ENCODE assay signal across 13 cellular contexts in genomic region chr1:170537798-170538503, GRCh38. TPM values are rescaled to one million over a fixed set of nuclear protein-coding genes. Genes with fewer than 3 reads are reported as not detected.
DNase-seq lines count a peak whose midpoint lies in the region; ATAC-seq and TF ChIP-seq lines count a peak whose summit lies in the region.
"Had no signal": no experiment of that assay in that cellular context is flagged by ENCODE, and none has a peak within 500 bp of the region (broad histone marks: within the 10 kb centered on the region; RNA-seq: fewer than 3 reads in every experiment).

No MANE protein-coding gene starts in this region.

- H3K79me2 ChIP-seq in hepatocyte: peaks cover 53% of the 10 kb centered on the region

- H3K4me1 Mint-ChIP-seq in activated T-cell treated with anti-CD3 and anti-CD28 coated beads, Interleukin-2, amount 50 U/mL, for 72 hours (ENCODE audit: low read depth): peaks cover 11% of the 10 kb centered on the region
- peaks cover 17% of the 10 kb centered on the region for H3K4me1 Mint-ChIP-seq in activated T-cell treated with anti-CD3 and anti-CD28 coated beads, Interleukin-2, amount 50 U/mL, for 4 hours (ENCODE audit: low read depth)

- H3K9me3 ChIP-seq in hepatocyte (ENCODE audit: low read depth): no peaks in the 10 kb centered on the region
- H3K9me3 ChIP-seq: lower lobe of right lung had no signal

- H3K27ac ChIP-seq in hepatocyte: peak overlapping the region; percentile 59
- H3K27ac ChIP-seq in RWPE1: no peak overlapping the region
- H3K27ac ChIP-seq: dorsolateral prefrontal cortex, lower lobe of right lung had no signal

- H4K20me1 ChIP-seq in hepatocyte (ENCODE audit: insufficient read depth, poor library complexity, severe bottlenecking): no peaks in the 10 kb centered on the region

- no peaks in the 10 kb centered on the region for H3K27me3 Mint-ChIP-seq in activated T-cell treated with anti-CD3 and anti-CD28 coated beads, Interleukin-2, amount 50 U/mL, for 72 hours (ENCODE audit: low read depth)
- no peaks in the 10 kb centered on the region for H3K27me3 Mint-ChIP-seq in activated T-cell treated with anti-CD3 and anti-CD28 coated beads, Interleukin-2, amount 50 U/mL, for 4 hours (ENCODE audit: low read depth)
- H3K27me3 Mint-ChIP-seq: activated naive CD8-positive, alpha-beta T cell had no signal

- in situ Hi-C loops in astrocyte of the spinal cord (cut with HindIII; ENCODE audit: low sequenced_read_pairs): no loop called here

- no peak for DNase-seq in activated T-cell treated with anti-CD3 and anti-CD28 coated beads, Interleukin-2, amount 50 U/mL, for 72 hours
- no peak for DNase-seq in activated T-cell treated with anti-CD3 and anti-CD28 coated beads, Interleukin-2, amount 50 U/mL, for 4 hours
- DNase-seq in astrocyte of the spinal cord (ENCODE audit: low read depth, low spot score) (peak; percentile 51), hepatocyte (ENCODE audit: low spot score) (no peak), stromal cell of bone marrow (ENCODE audit: low read depth) (peak; percentile 69), RWPE1 (ENCODE audit: low spot score) (no peak), Kasumi-1 (lab: John Stamatoyannopoulos, UW) (no peak)
- no peak for DNase-seq in activated effector memory CD4-positive, alpha-beta T cell treated with Interleukin-2 at 50 U/mL for 16 hours
- DNase-seq: DMS 273 treated with DMSO at 0.1 percent for 48 hours, dorsolateral prefrontal cortex, lower lobe of right lung, occipital lobe had no signal

- H3K27me3 ChIP-seq in hepatocyte: no peaks in the 10 kb centered on the region
- H3K27me3 ChIP-seq: dorsolateral prefrontal cortex had no signal

- no peaks in the 10 kb centered on the region for H3K36me3 ChIP-seq in hepatocyte (replicated peaks; ENCODE audit: insufficient read depth, low read depth)

- H3K4me3 ChIP-seq in astrocyte of the spinal cord (ENCODE audit: low read depth, low read length) (no peak overlapping the region), hepatocyte (no peak overlapping the region)
- H3K4me3 ChIP-seq: dorsolateral prefrontal cortex, lower lobe of right lung had no signal

- no peaks in the 10 kb centered on the region for H3K9me3 Mint-ChIP-seq in activated T-cell treated with anti-CD3 and anti-CD28 coated beads, Interleukin-2, amount 50 U/mL, for 72 hours
- H3K9me3 Mint-ChIP-seq in activated T-cell treated with anti-CD3 and anti-CD28 coated beads, Interleukin-2, amount 50 U/mL, for 4 hours: no peaks in the 10 kb centered on the region

- H3K27ac Mint-ChIP-seq in activated T-cell treated with anti-CD3 and anti-CD28 coated beads, Interleukin-2, amount 50 U/mL, for 72 hours: peak overlapping the region; percentile 82
- H3K27ac Mint-ChIP-seq: activated naive CD8-positive, alpha-beta T cell had no signal

- H3K4me1 ChIP-seq in hepatocyte (ENCODE audit: insufficient read depth): no peaks in the 10 kb centered on the region

- no peak overlapping the region for H2AFZ ChIP-seq in hepatocyte

- no peak overlapping the region for H3K4me2 ChIP-seq in hepatocyte

- POLR2A ChIA-PET in RWPE1 (lab: Yijun Ruan, JAX; ENCODE audit: low non-redundant PET): no interaction called here

- H3K9me2 ChIP-seq in hepatocyte (replicated peaks; ENCODE audit: insufficient read depth): no peaks in the 10 kb centered on the region

- peaks cover 8 to 22% of the 10 kb centered on the region in 2 donors for H3K36me3 Mint-ChIP-seq in activated T-cell treated with anti-CD3 and anti-CD28 coated beads, Interleukin-2, amount 50 U/mL, for 72 hours (ENCODE audit: insufficient read depth in 2 of 2)
- peaks cover 36% of the 10 kb centered on the region for H3K36me3 Mint-ChIP-seq in activated T-cell treated with anti-CD3 and anti-CD28 coated beads, Interleukin-2, amount 50 U/mL, for 4 hours (ENCODE audit: insufficient read depth)

- TF ChIP-seq CTCF in astrocyte of the spinal cord (IDR thresholded peaks at IDR 0.05; ENCODE audit: low read depth, low read length): no peak
- no peak for TF ChIP-seq CTCF in hepatocyte (IDR thresholded peaks at IDR 0.05; ENCODE audit: poor library complexity)
- no peak for TF ChIP-seq CTCF in RWPE1 (conservative IDR thresholded peaks at IDR 0.05; ENCODE audit: low read depth)

- H3K4me3 Mint-ChIP-seq in activated T-cell treated with anti-CD3 and anti-CD28 coated beads, Interleukin-2, amount 50 U/mL, for 72 hours: no peak overlapping the region
- no peak overlapping the region for H3K4me3 Mint-ChIP-seq in activated T-cell treated with anti-CD3 and anti-CD28 coated beads, Interleukin-2, amount 50 U/mL, for 4 hours
- H3K4me3 Mint-ChIP-seq: activated naive CD8-positive, alpha-beta T cell had no signal

- CTCF ChIA-PET in RWPE1 (lab: Yijun Ruan, JAX): no interaction called here

- no peak for ATAC-seq in activated T-cell treated with anti-CD3 and anti-CD28 coated beads, Interleukin-2, amount 50 U/mL, for 72 hours (replicated peaks in 1 of 2)
- ATAC-seq in activated T-cell treated with anti-CD3 and anti-CD28 coated beads, Interleukin-2, amount 50 U/mL, for 4 hours: no peak

RNA-seq across cellular contexts. Expression of gene GORAB, which starts 6.0 kb away (rescaled TPM):
- total RNA-seq in activated T-cell treated with anti-CD3 and anti-CD28 coated beads, Interleukin-2, amount 50 U/mL, for 72 hours: 10 to 100 TPM; 13.8 to 14.9 TPM
- total RNA-seq in activated T-cell treated with anti-CD3 and anti-CD28 coated beads, Interleukin-2, amount 50 U/mL, for 4 hours: 1 to 10 TPM; 8.9 to 9.7 (median 8.9) TPM
- 13.7 and 16.9 TPM in 2 replicates for total RNA-seq in hepatocyte
- polyA plus RNA-seq in hepatocyte: 6.7 and 10.9 TPM in 2 replicates

Comparison
In these comparisons a context has a peak if more than half of its experiments do, and no peak if none do; other contexts are left out.
1. DNase-seq: peak in astrocyte of the spinal cord (single experiment) and stromal cell of bone marrow (single experiment); none in activated T-cell treated with anti-CD3 and anti-CD28 coated beads, Interleukin-2, amount 50 U/mL, for 72 hours (0 of 2), activated T-cell treated with anti-CD3 and anti-CD28 coated beads, Interleukin-2, amount 50 U/mL, for 4 hours (single experiment), hepatocyte (single experiment), activated effector memory CD4-positive, alpha-beta T cell treated with Interleukin-2 at 50 U/mL for 16 hours (single experiment), RWPE1 (single experiment) and Kasumi-1 (0 of 2).